11 cellular contexts compared by ENCODE assay signal in the genomic region with DNA sequence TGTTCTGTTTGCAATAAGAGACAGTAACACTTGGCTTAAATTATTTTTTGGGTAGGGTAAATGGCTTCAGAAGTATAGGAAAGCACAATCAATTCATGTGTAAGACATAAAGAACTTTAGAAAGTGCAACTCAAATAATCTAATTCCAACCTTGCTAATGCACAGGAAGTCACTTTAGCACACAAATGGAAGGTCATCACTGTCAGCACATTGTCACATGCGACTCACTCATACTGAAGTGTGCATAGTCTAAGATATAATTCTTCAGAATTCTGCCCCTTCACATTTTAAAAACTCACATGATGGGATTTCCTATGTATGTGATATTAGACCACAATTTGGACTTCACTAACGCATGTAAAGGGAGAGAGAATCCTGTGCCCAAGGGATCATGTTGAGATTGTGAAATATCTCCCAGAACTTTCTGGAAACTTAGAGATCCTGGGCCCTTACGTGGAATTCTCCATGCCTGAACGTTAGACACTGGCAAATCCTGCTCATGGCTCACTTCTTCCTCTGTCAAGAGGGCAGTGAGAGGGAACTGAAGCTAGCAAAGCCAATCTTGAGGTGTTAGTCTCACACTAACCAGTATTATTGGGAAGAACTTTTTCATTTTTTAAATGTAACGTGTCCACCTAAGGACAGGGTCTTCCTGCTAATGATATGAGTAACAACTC.
A peak's percentile ranks its signal among the peaks of the same experiment; 100 is the strongest.
DNase-seq lines count a peak whose midpoint lies in the region; ATAC-seq and TF ChIP-seq lines count a peak whose summit lies in the region.
"Had no signal": no experiment of that assay in that cellular context is flagged by ENCODE, and none has a peak within 500 bp of the region (broad histone marks: within the 10 kb centered on the region; RNA-seq: fewer than 3 reads in every experiment).

No MANE protein-coding gene starts in this region.

- CTCF ChIA-PET in CD4-positive, alpha-beta memory T cell (lab: Charles Lee; ENCODE audit: partially characterized antibody), result interaction anchor here (1.6 kb wide), 1 partner anchor 706 kb away, joined by 3 read pairs; no protein-coding TSS in a partner anchor
- CTCF ChIA-PET in activated CD8-positive, alpha-beta T cell treated with anti-CD3 and anti-CD28 coated beads, Interleukin-2, amount 10 ng/mL, durations not matched to agents 7 days and 5 days (lab: Charles Lee), result no interaction called here

- no peaks in the 10 kb centered on the region for H3K9me3 ChIP-seq in CD4-positive, alpha-beta memory T cell (ENCODE audit: control insufficient read depth in 1 of 2, low read length in 2 of 2)
- no peaks in the 10 kb centered on the region for H3K9me3 ChIP-seq in Karpas-422 (ENCODE audit: low read length)

- DNase-seq in CD4-positive, alpha-beta memory T cell, result no peak
- DNase-seq in activated CD8-positive, alpha-beta T cell treated with anti-CD3 and anti-CD28 coated beads, Interleukin-2, amount 10 ng/mL, durations not matched to agents 7 days and 5 days, result no peak
- DNase-seq in HFFc6 (no peak), Karpas-422 (no peak), NCI-H1694 (lab: John Stamatoyannopoulos, UW) (no peak)
- DNase-seq: left cardiac atrium, naive B cell, right cardiac atrium had no signal

- ATAC-seq in GM19035 (IDR thresholded peaks at IDR 0.05; ENCODE audit: unreplicated experiment) (peak; percentile 15), HG03103 (IDR thresholded peaks at IDR 0.05; ENCODE audit: low read depth, unreplicated experiment) (peak; percentile 17), GM21576 (IDR thresholded peaks at IDR 0.05; ENCODE audit: unreplicated experiment) (no peak)
- ATAC-seq in activated CD8-positive, alpha-beta T cell treated with anti-CD3 and anti-CD28 coated beads, Interleukin-2, amount 10 ng/mL, durations not matched to agents 7 days and 5 days, result peak; percentile 11
- ATAC-seq: left cardiac atrium, right cardiac atrium had no signal

- no peaks in the 10 kb centered on the region for H3K36me3 ChIP-seq in CD4-positive, alpha-beta memory T cell (ENCODE audit: insufficient read depth, low read length)
- H3K36me3 ChIP-seq in Karpas-422 (ENCODE audit: insufficient read depth, low read length), result no peaks in the 10 kb centered on the region

- no peaks in the 10 kb centered on the region for H3K27me3 Mint-ChIP-seq in CD4-positive, alpha-beta memory T cell
- no peaks in the 10 kb centered on the region for H3K27me3 Mint-ChIP-seq in activated CD8-positive, alpha-beta T cell treated with anti-CD3 and anti-CD28 coated beads, Interleukin-2, amount 10 ng/mL, durations not matched to agents 7 days and 5 days (ENCODE audit: low read depth)
- no peaks in the 10 kb centered on the region for H3K27me3 Mint-ChIP-seq in HFFc6 (ENCODE audit: insufficient read depth)
- H3K27me3 Mint-ChIP-seq: naive B cell had no signal

- H3K4me1 ChIP-seq in CD4-positive, alpha-beta memory T cell (ENCODE audit: insufficient read depth, low read length), result peaks cover 28% of the 10 kb centered on the region
- peaks cover 4% of the 10 kb centered on the region; the same call in 1 of the 2 replicates for H3K4me1 ChIP-seq in Karpas-422 (ENCODE audit: low read length)

- peak overlapping the region; percentile 17 for H3K27ac ChIP-seq in CD4-positive, alpha-beta memory T cell (ENCODE audit: low read depth, low read length)
- no peak overlapping the region for H3K27ac ChIP-seq in Karpas-422 (ENCODE audit: low read length)

- H3K4me1 Mint-ChIP-seq in CD4-positive, alpha-beta memory T cell, result peaks cover 22 to 35% (median 32%) of the 10 kb centered on the region in 4 donors
- H3K4me1 Mint-ChIP-seq in activated CD8-positive, alpha-beta T cell treated with anti-CD3 and anti-CD28 coated beads, Interleukin-2, amount 10 ng/mL, durations not matched to agents 7 days and 5 days (ENCODE audit: low read depth), result peaks cover 36% of the 10 kb centered on the region
- peaks cover 69% of the 10 kb centered on the region for H3K4me1 Mint-ChIP-seq in HFFc6 (ENCODE audit: low read depth)

- H4K20me1 ChIP-seq in Karpas-422 (ENCODE audit: insufficient read depth, low read depth, low read length), result no peaks in the 10 kb centered on the region

- H3K27me3 ChIP-seq in CD4-positive, alpha-beta memory T cell (ENCODE audit: insufficient read depth, low read length), result no peaks in the 10 kb centered on the region
- no peaks in the 10 kb centered on the region for H3K27me3 ChIP-seq in Karpas-422 (ENCODE audit: low read length)

- no peak overlapping the region for H3K9ac ChIP-seq in Karpas-422 (ENCODE audit: low read length)

- intact Hi-C loops in CD4-positive, alpha-beta memory T cell (cut with micrococcal nuclease), result no loop called here

- H3K4me2 ChIP-seq in Karpas-422 (ENCODE audit: low read depth, low read length, poor library complexity, severe bottlenecking), result no peak overlapping the region

- H3K27ac Mint-ChIP-seq in CD4-positive, alpha-beta memory T cell, result peak overlapping the region in 6 of 7 donors; percentile 55 to 95 (median 81)
- H3K27ac Mint-ChIP-seq in activated CD8-positive, alpha-beta T cell treated with anti-CD3 and anti-CD28 coated beads, Interleukin-2, amount 10 ng/mL, durations not matched to agents 7 days and 5 days, result peak overlapping the region; percentile 85
- H3K27ac Mint-ChIP-seq in HFFc6, result no peak overlapping the region

- H3K36me3 Mint-ChIP-seq in CD4-positive, alpha-beta memory T cell, result no peaks in the 10 kb centered on the region
- peaks cover 8% of the 10 kb centered on the region for H3K36me3 Mint-ChIP-seq in activated CD8-positive, alpha-beta T cell treated with anti-CD3 and anti-CD28 coated beads, Interleukin-2, amount 10 ng/mL, durations not matched to agents 7 days and 5 days (ENCODE audit: low read depth)
- no peaks in the 10 kb centered on the region for H3K36me3 Mint-ChIP-seq in HFFc6 (ENCODE audit: low read depth)
- H3K36me3 Mint-ChIP-seq: naive B cell had no signal

- no peaks in the 10 kb centered on the region for H3K79me2 ChIP-seq in Karpas-422 (ENCODE audit: low read length)

- H3K9me2 ChIP-seq in Karpas-422 (replicated peaks; ENCODE audit: insufficient read depth, low read length), result no peaks in the 10 kb centered on the region

- no peak overlapping the region for H3K4me3 ChIP-seq in CD4-positive, alpha-beta memory T cell (ENCODE audit: low read length in 2 of 2)
- H3K4me3 ChIP-seq in Karpas-422 (ENCODE audit: low read length), result no peak overlapping the region

- H3K4me3 Mint-ChIP-seq in CD4-positive, alpha-beta memory T cell, result peak overlapping the region; percentile 22 to 80 (median 66)
- H3K4me3 Mint-ChIP-seq in activated CD8-positive, alpha-beta T cell treated with anti-CD3 and anti-CD28 coated beads, Interleukin-2, amount 10 ng/mL, durations not matched to agents 7 days and 5 days, result peak overlapping the region; percentile 29
- H3K4me3 Mint-ChIP-seq in HFFc6, result no peak overlapping the region
- H3K4me3 Mint-ChIP-seq: naive B cell had no signal

- peaks cover 0 to 2% (median 0%) of the 10 kb centered on the region in 8 donors for H3K9me3 Mint-ChIP-seq in CD4-positive, alpha-beta memory T cell
- no peaks in the 10 kb centered on the region for H3K9me3 Mint-ChIP-seq in activated CD8-positive, alpha-beta T cell treated with anti-CD3 and anti-CD28 coated beads, Interleukin-2, amount 10 ng/mL, durations not matched to agents 7 days and 5 days (ENCODE audit: insufficient read depth)
- H3K9me3 Mint-ChIP-seq in HFFc6, result no peaks in the 10 kb centered on the region
- H3K9me3 Mint-ChIP-seq: naive B cell had no signal

- POLR2A ChIA-PET in CD4-positive, alpha-beta memory T cell (lab: Charles Lee; ENCODE audit: partially characterized antibody), result interaction anchor here (1.3 kb wide), 1 partner anchor 95 kb away, joined by 3 read pairs; no protein-coding TSS in a partner anchor
- POLR2A ChIA-PET in activated CD8-positive, alpha-beta T cell treated with anti-CD3 and anti-CD28 coated beads, Interleukin-2, amount 10 ng/mL, durations not matched to agents 7 days and 5 days (lab: Charles Lee), result interaction anchor here (1.2 kb wide), 1 partner anchor 166 kb away, joined by 3 read pairs; no protein-coding TSS in a partner anchor

- no peak for TF ChIP-seq CTCF in HFFc6 (IDR thresholded peaks at IDR 0.05)

- H2AFZ ChIP-seq in Karpas-422 (ENCODE audit: low read length), result no peak overlapping the region
